ENCODE assay signal across 1 cellular context in genomic region chr2:176755537-176756135, GRCh38.
TF ChIP-seq lines count a peak whose summit lies in the region.

No MANE protein-coding gene starts in this region.

TF ChIP-seq in GM23338, 12 proteins besides CTCF, POLR2A, EP300 and RAD21 (continued from another document):
- TF ChIP-seq ETS1 (IDR thresholded peaks at IDR 0.05): no peak
- TF ChIP-seq EZH2 (IDR thresholded peaks at IDR 0.05; ENCODE audit: low read depth, unreplicated experiment): no peak
